Comparison of ENCODE assay signal across 8 cellular contexts in the genomic region with DNA sequence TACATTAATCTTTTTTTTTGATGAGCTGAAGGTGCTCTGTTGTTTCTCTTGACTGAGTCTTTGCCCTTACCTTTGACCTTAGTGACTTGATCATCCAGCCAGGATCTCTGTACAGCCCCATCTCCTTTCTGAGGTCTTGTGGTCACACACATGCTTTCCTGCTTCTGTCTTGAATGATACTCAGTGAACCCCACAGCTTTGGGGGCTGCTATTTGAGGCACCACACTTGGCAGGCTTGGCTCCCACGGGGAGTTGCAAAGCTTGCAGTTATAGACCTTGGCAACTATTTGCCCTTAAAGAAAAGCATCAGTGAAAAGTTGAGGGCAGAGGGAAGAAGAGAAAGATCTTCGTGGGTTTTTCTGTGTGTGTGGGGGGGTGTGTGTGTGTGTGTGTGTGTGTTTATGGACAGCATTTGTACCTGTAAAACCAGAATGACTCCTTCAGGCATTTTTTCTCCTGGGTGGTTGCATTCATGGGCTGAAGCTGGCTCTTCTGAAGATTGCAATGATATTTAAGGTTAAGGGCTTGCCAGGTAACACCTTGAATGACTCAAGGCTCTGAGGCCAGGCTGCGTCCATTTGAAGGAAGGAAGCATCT.
DNase-seq lines count a peak whose midpoint lies in the region; ATAC-seq and TF ChIP-seq lines count a peak whose summit lies in the region.

No MANE protein-coding gene starts in this region.

- TF ChIP-seq POLR2A in body of pancreas (IDR thresholded peaks at IDR 0.05), result no peak

- peak overlapping the region; percentile 72 to 79 (median 78) for H3K27ac ChIP-seq in body of pancreas
- peak overlapping the region; percentile 31 for H3K27ac ChIP-seq in substantia nigra (ENCODE audit: low read depth, low read length, poor library complexity, severe bottlenecking)

- ATAC-seq in activated CD4-positive, alpha-beta T cell treated with anti-CD3 and anti-CD28 coated beads for 36 hours, result peak; percentile 74
- ATAC-seq in HG03095 (IDR thresholded peaks at IDR 0.05; ENCODE audit: unreplicated experiment), result peak; percentile 52
- no peak for ATAC-seq in body of pancreas

- DNase-seq in activated CD4-positive, alpha-beta T cell treated with anti-CD3 and anti-CD28 coated beads for 36 hours, result no peak
- no peak for DNase-seq in activated CD4-positive, alpha-beta T cell treated with anti-CD3 and anti-CD28 coated beads, Interleukin-2, amount 50 U/mL, for 4 hours
- DNase-seq in body of pancreas (no peak), substantia nigra (lab: John Stamatoyannopoulos, UW) (no peak), activated gamma-delta T cell (lab: John Stamatoyannopoulos, UW) (no peak), 8988T (no peak), HuH-7.5 (ENCODE audit: low spot score) (no peak)

- H3K36me3 ChIP-seq in body of pancreas (replicated peaks in 1 of 2; ENCODE audit: insufficient read depth in 1 of 2, low read depth in 2 of 2), result no peaks in the 10 kb centered on the region

- WGBS in body of pancreas, 2 donors, result 48% methylated on average over 3 of the region's 3 CpGs

- CTCF ChIA-PET in activated CD4-positive, alpha-beta T cell treated with anti-CD3 and anti-CD28 coated beads for 36 hours (lab: Charles Lee), result interaction anchor here (0.6 to 1.3 kb wide), 5 partner anchors 8 to 1831 kb away, joined by 3 to 4 read pairs (median 3); no protein-coding TSS in a partner anchor

- POLR2A ChIA-PET in activated CD4-positive, alpha-beta T cell treated with anti-CD3 and anti-CD28 coated beads for 36 hours (lab: Charles Lee), result no interaction called here

- H3K36me3 Mint-ChIP-seq in activated CD4-positive, alpha-beta T cell treated with anti-CD3 and anti-CD28 coated beads for 36 hours (ENCODE audit: low read depth), result no peaks in the 10 kb centered on the region

- no peak overlapping the region for H3K4me3 Mint-ChIP-seq in activated CD4-positive, alpha-beta T cell treated with anti-CD3 and anti-CD28 coated beads for 36 hours

- H3K27me3 Mint-ChIP-seq in activated CD4-positive, alpha-beta T cell treated with anti-CD3 and anti-CD28 coated beads for 36 hours, result no peaks in the 10 kb centered on the region

- TF ChIP-seq CTCF in body of pancreas (IDR thresholded peaks at IDR 0.05), result no peak

- H3K9me3 Mint-ChIP-seq in activated CD4-positive, alpha-beta T cell treated with anti-CD3 and anti-CD28 coated beads for 36 hours (ENCODE audit: low read depth), result no peaks in the 10 kb centered on the region

- no peak overlapping the region for H3K4me3 ChIP-seq in body of pancreas

- peaks cover 23% of the 10 kb centered on the region for H3K4me1 ChIP-seq in body of pancreas

- no peaks in the 10 kb centered on the region for H3K27me3 ChIP-seq in body of pancreas

- intact Hi-C loops in activated CD4-positive, alpha-beta T cell treated with anti-CD3 and anti-CD28 coated beads for 36 hours (cut with DNase I, micrococcal nuclease), result loop anchor here in 1 of 2 experiments (5.0 kb wide), 1 partner anchor 49 kb away; no protein-coding TSS in a partner anchor
- intact Hi-C loops in body of pancreas (cut with DNase I), result no loop called here

- H3K9me3 ChIP-seq in body of pancreas, result no peaks in the 10 kb centered on the region

- H3K4me1 Mint-ChIP-seq in activated CD4-positive, alpha-beta T cell treated with anti-CD3 and anti-CD28 coated beads for 36 hours, result peaks cover 54% of the 10 kb centered on the region

- H3K27ac Mint-ChIP-seq in activated CD4-positive, alpha-beta T cell treated with anti-CD3 and anti-CD28 coated beads for 36 hours, result no peak overlapping the region
